8 cellular contexts compared by ENCODE assay signal in the genomic region with DNA sequence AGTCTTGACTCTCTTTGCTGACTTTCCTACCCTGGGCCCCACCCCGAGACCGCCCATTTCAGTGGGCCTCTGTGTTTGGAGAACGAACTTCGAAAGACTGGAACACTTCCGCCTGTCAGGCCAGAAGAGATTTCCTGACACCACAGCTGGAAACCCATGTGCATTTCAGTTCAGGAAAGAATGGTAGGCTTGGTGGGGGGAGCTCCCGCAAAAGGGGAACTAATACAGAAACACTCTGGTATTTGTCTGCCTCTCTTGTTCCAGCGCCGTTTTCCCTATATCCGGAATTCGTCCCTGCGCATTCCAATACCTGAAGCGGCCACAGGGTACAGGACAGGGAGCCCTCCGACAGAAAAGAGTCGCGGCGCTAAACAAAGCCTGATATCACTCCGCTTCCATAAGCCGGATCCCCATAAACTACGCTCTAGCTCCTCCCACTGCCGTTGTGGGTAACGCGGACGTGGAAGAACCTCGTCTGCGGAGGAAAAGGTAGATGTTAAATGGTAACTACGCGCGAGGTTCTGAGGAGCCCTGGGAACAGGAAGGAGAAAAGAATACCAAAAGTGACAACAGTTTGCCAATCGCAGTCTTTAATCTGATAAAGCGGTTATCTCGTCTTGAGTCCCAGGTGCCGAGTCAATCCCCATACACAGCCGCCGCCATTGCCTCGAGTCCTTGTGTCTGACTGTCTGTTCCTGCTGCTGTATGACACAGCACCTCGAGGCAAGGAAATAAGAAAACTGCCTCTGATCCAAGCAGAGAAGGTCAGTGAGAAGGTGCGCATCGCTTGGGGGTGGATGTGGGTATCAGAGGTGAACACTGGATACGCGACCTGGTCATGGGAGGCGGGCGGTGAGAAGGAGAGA. TPM values are rescaled to one million over a fixed set of nuclear protein-coding genes. Genes with fewer than 3 reads are reported as not detected.
DNase-seq lines count a peak whose midpoint lies in the region; ATAC-seq, FAIRE-seq and TF ChIP-seq lines count a peak whose summit lies in the region.

A gene (plus strand): TSS at position 432 of the 866 bp plus-strand sequence. CDS start 2,627 bp downstream, outside the sequence.

- peak within 1 kb of the TSS; percentile 37 to 49 for H3K9ac ChIP-seq in kidney (ENCODE audit: low read length in 2 of 2)

- peak within 1 kb of the TSS; percentile 30 to 56 for H3K27ac ChIP-seq in kidney (ENCODE audit: low read depth in 2 of 2, low read length in 2 of 2)

- H3K4me3 Mint-ChIP-seq in chondrocyte (ENCODE audit: unreplicated experiment): peak within 1 kb of the TSS; percentile 98

- H3K27me3 Mint-ChIP-seq in chondrocyte (ENCODE audit: low read depth): no peaks in the 10 kb centered on the region

- intact Hi-C loops in kidney (cut with DNase I): no loop called here

- peak within 1 kb of the TSS; percentile 98 for H3K27ac Mint-ChIP-seq in chondrocyte (ENCODE audit: unreplicated experiment)

- H3K9me3 ChIP-seq in kidney (ENCODE audit: control insufficient read depth in 1 of 2, low read length in 2 of 2): no peaks in the 10 kb centered on the region

- peaks cover 0 to 3% of the 10 kb centered on the region in 2 donors for H3K36me3 ChIP-seq in kidney (ENCODE audit: control insufficient read depth in 1 of 2, insufficient read depth in 2 of 2, low read length in 2 of 2)

- ATAC-seq in GM18870 (IDR thresholded peaks at IDR 0.05; ENCODE audit: unreplicated experiment) (peak; percentile 73), HG03135 (IDR thresholded peaks at IDR 0.05; ENCODE audit: unreplicated experiment) (peak; percentile 82)

- peaks cover 23% of the 10 kb centered on the region for H3K4me1 Mint-ChIP-seq in chondrocyte (ENCODE audit: low read depth)

- FAIRE-seq in kidney (lab: Jason Lieb, UNC): no peak

- TF ChIP-seq CTCF in chondrocyte (IDR thresholded peaks at IDR 0.05) (peak; percentile 13), kidney (IDR thresholded peaks at IDR 0.05; ENCODE audit: borderline replicate concordance, extremely low read depth, insufficient read depth) (no peak)

- H3K9me3 Mint-ChIP-seq in chondrocyte (ENCODE audit: low read depth): peaks cover 12% of the 10 kb centered on the region

- H3K4me1 ChIP-seq in kidney (ENCODE audit: control insufficient read depth in 1 of 2, insufficient read depth in 1 of 2, low read depth in 1 of 2, low read length in 2 of 2): no peaks in the 10 kb centered on the region

- peak; percentile 80 for DNase-seq in ACHN
- DNase-seq in NCI-H2227 (lab: John Stamatoyannopoulos, UW; ENCODE audit: unreplicated experiment): peak; percentile 96
- DNase-seq in activated CD4-positive, CD25-positive, alpha-beta regulatory T cell treated with anti-CD3 and anti-CD28 coated beads, Interleukin-2, amount 50 U/mL, for 16 hours (ENCODE audit: low read depth, low spot score): peak; percentile 35
- no peak for DNase-seq in chondrocyte (ENCODE audit: low spot score)
- peak; percentile 79 for DNase-seq in kidney
- DNase-seq in stimulated activated CD4-positive, alpha-beta T cell treated with anti-CD3 and anti-CD28 coated beads, Interleukin-12 subunit alpha, Interleukin-12 subunit beta, amount 100 ng/mL, for 48 hours (ENCODE audit: low read depth in 2 of 3, low spot score in 1 of 3): peak; percentile 39 to 55 (median 46)

- peak within 1 kb of the TSS; percentile 80 to 92 for H3K4me3 ChIP-seq in kidney (ENCODE audit: low read length in 2 of 2)

- in situ Hi-C loops in ACHN (cut with HindIII; ENCODE audit: low pct_ligation_motif_present, low pct_unique_long_range_greater_than_20kb, low sequenced_read_pairs): no loop called here

- peaks cover 2% of the 10 kb centered on the region for H3K36me3 Mint-ChIP-seq in chondrocyte (ENCODE audit: low read depth)

RNA-seq across cellular contexts. Expression of the gene that starts here (rescaled TPM):
- 10.2 to 14.9 TPM (median 12.3 TPM) in 3 replicates for total RNA-seq in chondrocyte
- 15.2 TPM for total RNA-seq in kidney
- 8.3 TPM for polyA plus RNA-seq in kidney (ENCODE audit: insufficient read depth, low read depth, low replicate concordance)
